ENCODE assay signal across 28 cellular contexts in genomic region chr7:35846816-35847412, GRCh38.
"Had no signal": no experiment of that assay in that cellular context is flagged by ENCODE, and none has a peak within 500 bp of the region (broad histone marks: within the 10 kb centered on the region; RNA-seq: fewer than 3 reads in every experiment).

No MANE protein-coding gene starts in this region.

- FAIRE-seq: astrocyte had no signal

- H3K27me3 ChIP-seq: SJSA1 had no signal

- H3K27me3 Mint-ChIP-seq: brain, T-helper 17 cell had no signal

- H3K4me3 ChIP-seq: SJSA1 had no signal

- H3K4me1 ChIP-seq: SJSA1 had no signal

- H3K4me3 Mint-ChIP-seq: activated CD8-positive, alpha-beta T cell treated with anti-CD3 and anti-CD28 coated beads, Interleukin-2, amount 10 ng/mL, durations not matched to agents 7 days and 5 days; activated T-cell treated with anti-CD3 and anti-CD28 coated beads, Interleukin-2, amount 50 U/mL, for 4 hours; brain; T-helper 17 cell; WTC11 had no signal

- H3K9me3 Mint-ChIP-seq: activated naive CD4-positive, alpha-beta T cell treated with anti-CD3 and anti-CD28 coated beads, Interleukin-2, amount 50 U/mL, for 72 hours; activated T-cell treated with anti-CD3 and anti-CD28 coated beads, Interleukin-2, amount 50 U/mL, for 4 hours; brain; WTC11 had no signal

- H3K9me3 ChIP-seq: SJSA1 had no signal

- ATAC-seq: activated CD8-positive, alpha-beta T cell treated with anti-CD3 and anti-CD28 coated beads, Interleukin-2, amount 10 ng/mL, durations not matched to agents 7 days and 5 days; activated naive CD4-positive, alpha-beta T cell treated with anti-CD3 and anti-CD28 coated beads, Interleukin-2, amount 50 U/mL, for 72 hours; activated T-cell treated with anti-CD3 and anti-CD28 coated beads, Interleukin-2, amount 50 U/mL, for 4 hours; T-helper 17 cell; WTC11 had no signal

- H3K27ac ChIP-seq: SJSA1 had no signal

- H3K27ac Mint-ChIP-seq: activated CD8-positive, alpha-beta T cell treated with anti-CD3 and anti-CD28 coated beads, Interleukin-2, amount 10 ng/mL, durations not matched to agents 7 days and 5 days; activated naive CD4-positive, alpha-beta T cell treated with anti-CD3 and anti-CD28 coated beads, Interleukin-2, amount 50 U/mL, for 72 hours; T-helper 17 cell; WTC11 had no signal

- DNase-seq: activated CD4-positive, alpha-beta T cell treated with anti-CD3 and anti-CD28 coated beads for 48 hours; activated CD4-positive, alpha-beta T cell treated with anti-CD3 and anti-CD28 coated beads, Interleukin-2, amount 50 U/mL, for 4 hours; activated CD4-positive, CD25-positive, alpha-beta regulatory T cell treated with anti-CD3 and anti-CD28 coated beads, Interleukin-2, amount 50 U/mL, for 72 hours; activated CD8-positive, alpha-beta memory T cell treated with anti-CD3 and anti-CD28 coated beads, Interleukin-2, amount 50 U/mL, for 48 hours; activated CD8-positive, alpha-beta T cell treated with anti-CD3 and anti-CD28 coated beads, Interleukin-2, amount 10 ng/mL, durations not matched to agents 7 days and 5 days; activated effector memory CD4-positive, alpha-beta T cell treated with anti-CD3 and anti-CD28 coated beads, Interleukin-2, amount 50 U/mL, for 16 hours; activated naive CD4-positive, alpha-beta T cell treated with Interleukin-2 at 50 U/mL for 16 hours; activated T-cell treated with anti-CD3 and anti-CD28 coated beads, Interleukin-2, amount 50 U/mL, for 4 hours; amygdala; NCI-H1092 treated with DMSO at 0.1 percent for 48 hours; NCI-H1417 treated with DMSO at 0.1 percent for 48 hours; NCI-H1694; NCI-H2029; NCI-H2107; NCI-H2171 treated with DMSO at 0.1 percent for 48 hours; NCI-H345; NCI-H510A; NCI-H526 treated with DMSO at 0.1 percent for 48 hours; NCI-H82; Right ventricle myocardium superior; RPMI8226; T-helper 17 cell; T-helper 9 cell had no signal
